ENCODE assay signal across 13 cellular contexts in the genomic region with DNA sequence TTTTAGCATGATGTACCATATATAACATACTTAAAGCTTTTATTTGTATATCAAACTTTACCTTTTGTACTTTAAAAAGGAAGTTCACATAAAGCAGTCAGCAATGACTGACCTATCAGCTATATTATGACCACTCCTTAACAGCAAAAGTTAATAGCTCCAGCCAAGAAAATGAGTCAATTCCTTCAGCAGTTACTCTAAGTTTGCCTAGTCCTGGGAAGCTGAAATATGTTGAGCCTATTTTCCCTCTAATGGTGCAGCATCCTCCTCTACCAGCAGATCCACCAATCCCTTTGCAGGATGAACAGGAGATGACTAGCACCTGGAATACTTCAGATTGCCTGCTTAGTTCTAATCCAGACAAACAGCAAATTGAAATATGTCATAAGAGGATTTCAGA.
DNase-seq lines count a peak whose midpoint lies in the region; ATAC-seq, FAIRE-seq and TF ChIP-seq lines count a peak whose summit lies in the region.
"Had no signal": no experiment of that assay in that cellular context is flagged by ENCODE, and none has a peak within 500 bp of the region (broad histone marks: within the 10 kb centered on the region; RNA-seq: fewer than 3 reads in every experiment).

No MANE protein-coding gene starts in this region.

- TF ChIP-seq CTCF in epithelial cell of esophagus (IDR thresholded peaks at IDR 0.05; ENCODE audit: insufficient read depth, low read depth, low read length, missing control alignments): no peak

- no peak overlapping the region for H3K4me3 ChIP-seq in epithelial cell of esophagus (ENCODE audit: low read length)
- H3K4me3 ChIP-seq: HAP-1 had no signal

- DNase-seq in EH (ENCODE audit: low read depth) (peak; percentile 51), RCC 7860 (ENCODE audit: low spot score) (peak; percentile 35), epithelial cell of esophagus (ENCODE audit: low read depth) (peak; percentile 61), renal cortical epithelial cell (ENCODE audit: low read depth) (peak; percentile 50), NOMO-1 (lab: John Stamatoyannopoulos, UW; ENCODE audit: unreplicated experiment in 2 of 2) (no peak), NCI-H748 treated with DMSO at 0.1 percent for 48 hours (lab: John Stamatoyannopoulos, UW) (no peak)
- DNase-seq: activated effector memory CD4-positive, alpha-beta T cell treated with anti-CD3 and anti-CD28 coated beads, Interleukin-2, amount 50 U/mL, for 16 hours; NCI-H2081 treated with DMSO at 0.1 percent for 48 hours; NCI-H82; retina; stimulated activated CD4-positive, alpha-beta T cell treated with anti-CD3 and anti-CD28 coated beads, Interleukin-1b, Interleukin-23, amount 100 ng/mL, for 48 hours had no signal

- ATAC-seq in GM18520 (IDR thresholded peaks at IDR 0.05; ENCODE audit: unreplicated experiment): no peak

- FAIRE-seq in RCC 7860 (lab: Jason Lieb, UNC): no peak

Comparison
In these comparisons a context has a peak if more than half of its experiments do, and no peak if none do; other contexts are left out.
1. DNase-seq: peak in EH (single experiment), RCC 7860 (single experiment), epithelial cell of esophagus (single experiment) and renal cortical epithelial cell (single experiment); none in NOMO-1 (0 of 2) and NCI-H748 treated with DMSO at 0.1 percent for 48 hours (single experiment).